In genomic region chr12:7142057-7142644, GRCh38 we compare ENCODE assay signal across 9 cellular contexts. TPM values are rescaled to one million over a fixed set of nuclear protein-coding genes. Genes with fewer than 3 reads are reported as not detected.
A peak's percentile ranks its signal among the peaks of the same experiment; 100 is the strongest.
DNase-seq lines count a peak whose midpoint lies in the region; ATAC-seq and TF ChIP-seq lines count a peak whose summit lies in the region.
"Had no signal": no experiment of that assay in that cellular context is flagged by ENCODE, and none has a peak within 500 bp of the region (broad histone marks: within the 10 kb centered on the region; RNA-seq: fewer than 3 reads in every experiment).

No MANE protein-coding gene starts in this region.

- no peaks in the 10 kb centered on the region for H3K36me3 ChIP-seq in right atrium auricular region

- peak; percentile 32 to 61 for TF ChIP-seq CTCF in right atrium auricular region (IDR thresholded peaks at IDR 0.05)

- no peaks in the 10 kb centered on the region for H3K27me3 ChIP-seq in right atrium auricular region

- no peaks in the 10 kb centered on the region for H3K9me3 ChIP-seq in right atrium auricular region

- peak overlapping the region in 1 of 2 donors; percentile 11 for H3K27ac Mint-ChIP-seq in activated naive CD4-positive, alpha-beta T cell treated with anti-CD3 and anti-CD28 coated beads, Interleukin-2, amount 50 U/mL, for 72 hours

- H3K36me3 Mint-ChIP-seq in activated naive CD4-positive, alpha-beta T cell treated with anti-CD3 and anti-CD28 coated beads, Interleukin-2, amount 50 U/mL, for 72 hours, result peaks cover 0 to 6% of the 10 kb centered on the region in 2 donors

- peak; percentile 72 to 81 for ATAC-seq in activated naive CD4-positive, alpha-beta T cell treated with anti-CD3 and anti-CD28 coated beads, Interleukin-2, amount 50 U/mL, for 72 hours
- ATAC-seq in HG02840 (IDR thresholded peaks at IDR 0.05; ENCODE audit: low FRiP score, unreplicated experiment), result no peak

- DNase-seq in DMS53 (lab: John Stamatoyannopoulos, UW), result peak; percentile 87
- peak in 47 of 76 experiments; percentile 6 to 72 (median 34) for DNase-seq in HUDEP-2 (lab: John Stamatoyannopoulos, UW; ENCODE audit: unreplicated experiment in 76 of 76)
- DNase-seq in SKM-1 (lab: John Stamatoyannopoulos, UW; ENCODE audit: unreplicated experiment), result peak; percentile 2
- DNase-seq in activated naive CD4-positive, alpha-beta T cell treated with anti-CD3 and anti-CD28 coated beads, Interleukin-2, amount 50 U/mL, for 72 hours (ENCODE audit: low spot score in 2 of 2), result peak; percentile 31 to 59
- DNase-seq in right atrium auricular region (ENCODE audit: low spot score), result no peak
- peak; percentile 26 to 44 (median 35) for DNase-seq in stimulated activated CD4-positive, alpha-beta T cell treated with anti-CD3 and anti-CD28 coated beads, Interleukin-12 subunit alpha, Interleukin-12 subunit beta, amount 100 ng/mL, for 48 hours (ENCODE audit: low read depth in 2 of 3, low spot score in 1 of 3)
- DNase-seq in DMS79 treated with DMSO at 0.1 percent for 48 hours (lab: John Stamatoyannopoulos, UW), result no peak

- no peaks in the 10 kb centered on the region for H3K9me3 Mint-ChIP-seq in activated naive CD4-positive, alpha-beta T cell treated with anti-CD3 and anti-CD28 coated beads, Interleukin-2, amount 50 U/mL, for 72 hours

- H3K4me1 ChIP-seq in right atrium auricular region, result no peaks in the 10 kb centered on the region

- H3K27ac ChIP-seq in right atrium auricular region, result no peak overlapping the region
- H3K27ac ChIP-seq: SK-N-MC had no signal

- no peak overlapping the region for H3K4me3 ChIP-seq in right atrium auricular region
- H3K4me3 ChIP-seq: SK-N-MC had no signal

RNA-seq across cellular contexts. Expression of gene CLSTN3, which starts 12.0 kb away (rescaled TPM):
- 10 to 100 TPM; 36.8 to 57.0 TPM for total RNA-seq in activated naive CD4-positive, alpha-beta T cell treated with anti-CD3 and anti-CD28 coated beads, Interleukin-2, amount 50 U/mL, for 72 hours
- total RNA-seq in right atrium auricular region, result 1 to 10 TPM; 6.1 to 8.3 TPM

RNA-seq across cellular contexts. Expression of gene RBP5, which starts 13.5 kb away (rescaled TPM):
- total RNA-seq in activated naive CD4-positive, alpha-beta T cell treated with anti-CD3 and anti-CD28 coated beads, Interleukin-2, amount 50 U/mL, for 72 hours, result not detected
- not detected for total RNA-seq in right atrium auricular region

RNA-seq across cellular contexts. Expression of gene C1RL, which starts 33.1 kb away (rescaled TPM):
- 10 to 100 TPM; 18.6 to 21.8 TPM for total RNA-seq in activated naive CD4-positive, alpha-beta T cell treated with anti-CD3 and anti-CD28 coated beads, Interleukin-2, amount 50 U/mL, for 72 hours
- total RNA-seq in right atrium auricular region, result 10 to 100 TPM; 18.7 to 34.7 TPM

RNA-seq across cellular contexts. Expression of gene PEX5, which starts 47.3 kb away (rescaled TPM):
- 10 to 100 TPM; 18.1 to 37.4 TPM for total RNA-seq in activated naive CD4-positive, alpha-beta T cell treated with anti-CD3 and anti-CD28 coated beads, Interleukin-2, amount 50 U/mL, for 72 hours
- 10 to 100 TPM; 11.6 to 25.0 TPM for total RNA-seq in right atrium auricular region

RNA-seq across cellular contexts. Expression of gene C1R, which starts 49.9 kb away (rescaled TPM):
- total RNA-seq in activated naive CD4-positive, alpha-beta T cell treated with anti-CD3 and anti-CD28 coated beads, Interleukin-2, amount 50 U/mL, for 72 hours, result 1 to 10 TPM; 3.9 to 5.6 TPM
- 100 to 1,000 TPM; 191 to 467 TPM for total RNA-seq in right atrium auricular region

Comparison
In these comparisons a context has a peak if more than half of its experiments do, and no peak if none do; other contexts are left out.
1. DNase-seq: peak in DMS53 (single experiment), HUDEP-2 (47 of 76), SKM-1 (single experiment), activated naive CD4-positive, alpha-beta T cell treated with anti-CD3 and anti-CD28 coated beads, Interleukin-2, amount 50 U/mL, for 72 hours (2 of 2) and stimulated activated CD4-positive, alpha-beta T cell treated with anti-CD3 and anti-CD28 coated beads, Interleukin-12 subunit alpha, Interleukin-12 subunit beta, amount 100 ng/mL, for 48 hours (3 of 3); none in right atrium auricular region (single experiment) and DMS79 treated with DMSO at 0.1 percent for 48 hours (single experiment).
2. RNA of gene CLSTN3, which starts 12.0 kb away (total RNA-seq): 36.8 to 57.0 TPM in activated naive CD4-positive, alpha-beta T cell treated with anti-CD3 and anti-CD28 coated beads, Interleukin-2, amount 50 U/mL, for 72 hours; 6.1 to 8.3 TPM in right atrium auricular region; every median in the first group is over 4 times any median in the second.